2 cellular contexts compared by ENCODE assay signal in the genomic region with DNA sequence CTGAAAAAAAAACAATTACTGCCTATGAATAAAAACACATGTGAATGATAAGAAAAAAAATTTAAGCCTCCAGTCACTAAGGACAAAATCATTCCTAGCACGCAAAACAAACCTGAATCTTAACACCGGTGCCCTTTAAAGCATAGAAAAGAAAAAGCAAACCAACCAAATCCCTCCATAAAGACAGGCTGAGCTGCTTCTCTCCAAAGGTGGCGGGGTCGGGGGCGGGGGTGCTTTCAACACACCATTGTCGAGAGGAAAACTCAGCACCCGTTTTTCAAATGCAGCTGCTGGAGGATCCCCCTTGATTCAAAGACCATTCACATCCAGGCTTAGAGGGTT.
TF ChIP-seq lines count a peak whose summit lies in the region.

No MANE protein-coding gene starts in this region.

TF ChIP-seq in IMR-90, 13 proteins besides CTCF, POLR2A, EP300 and RAD21 (continued from another document):
- TF ChIP-seq MAZ (IDR thresholded peaks at IDR 0.05; ENCODE audit: borderline replicate concordance, low read depth, low read length), result no peak
- no peak for TF ChIP-seq MXI1 (IDR thresholded peaks at IDR 0.05; ENCODE audit: borderline replicate concordance, low read depth, low read length)
- no peak for TF ChIP-seq FOS (IDR thresholded peaks at IDR 0.05; ENCODE audit: low read depth, low read length)
- no peak for TF ChIP-seq CHD1 (IDR thresholded peaks at IDR 0.05; ENCODE audit: low read depth, low read length)
- TF ChIP-seq SMC3 (IDR thresholded peaks at IDR 0.05; ENCODE audit: low read depth, low read length), result no peak
- TF ChIP-seq, protein P1, sequence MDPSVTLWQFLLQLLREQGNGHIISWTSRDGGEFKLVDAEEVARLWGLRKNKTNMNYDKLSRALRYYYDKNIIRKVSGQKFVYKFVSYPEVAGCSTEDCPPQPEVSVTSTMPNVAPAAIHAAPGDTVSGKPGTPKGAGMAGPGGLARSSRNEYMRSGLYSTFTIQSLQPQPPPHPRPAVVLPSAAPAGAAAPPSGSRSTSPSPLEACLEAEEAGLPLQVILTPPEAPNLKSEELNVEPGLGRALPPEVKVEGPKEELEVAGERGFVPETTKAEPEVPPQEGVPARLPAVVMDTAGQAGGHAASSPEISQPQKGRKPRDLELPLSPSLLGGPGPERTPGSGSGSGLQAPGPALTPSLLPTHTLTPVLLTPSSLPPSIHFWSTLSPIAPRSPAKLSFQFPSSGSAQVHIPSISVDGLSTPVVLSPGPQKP (IDR thresholded peaks at IDR 0.05; ENCODE audit: borderline replicate concordance, low read depth, low read length), result no peak
- TF ChIP-seq, protein P2, sequence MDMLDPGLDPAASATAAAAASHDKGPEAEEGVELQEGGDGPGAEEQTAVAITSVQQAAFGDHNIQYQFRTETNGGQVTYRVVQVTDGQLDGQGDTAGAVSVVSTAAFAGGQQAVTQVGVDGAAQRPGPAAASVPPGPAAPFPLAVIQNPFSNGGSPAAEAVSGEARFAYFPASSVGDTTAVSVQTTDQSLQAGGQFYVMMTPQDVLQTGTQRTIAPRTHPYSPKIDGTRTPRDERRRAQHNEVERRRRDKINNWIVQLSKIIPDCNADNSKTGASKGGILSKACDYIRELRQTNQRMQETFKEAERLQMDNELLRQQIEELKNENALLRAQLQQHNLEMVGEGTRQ (IDR thresholded peaks at IDR 0.05; ENCODE audit: low read depth, low read length), result no peak
TF ChIP-seq in IMR-90: peak in this region for 0.

TF ChIP-seq in HEK293T, 16 proteins besides CTCF, POLR2A, EP300 and RAD21 (continued from another document):
- TF ChIP-seq ARNT (IDR thresholded peaks at IDR 0.05) (no peak), TARDBP (IDR thresholded peaks at IDR 0.05) (no peak)
